Comparison of ENCODE assay signal across 1 cellular context in genomic region chr1:11803924-11804665, GRCh38.
TF ChIP-seq lines count a peak whose summit lies in the region.
"Not testable (repeated sequence)": the region's sequence is repeated elsewhere in the genome, so short reads cannot be mapped to it uniquely, and the experiment has no call there.

No MANE protein-coding gene starts in this region.

TF ChIP-seq in K562, 482 proteins besides CTCF, POLR2A, EP300 and RAD21 (continues in another document):
- TF ChIP-seq POLR2B (IDR thresholded peaks at IDR 0.05; ENCODE audit: low read depth, partially characterized antibody) = peak; percentile 56
- TF ChIP-seq MTA2 (IDR thresholded peaks at IDR 0.05; ENCODE audit: low read depth) = 0 out of 2 replicates have a peak, but pooled peaks have one; percentile 15
- 0 out of 2 replicates have a peak, but pooled peaks have one; percentile 4 for TF ChIP-seq HES1 (IDR thresholded peaks at IDR 0.05; ENCODE audit: low read depth)
- peak in 1 of 2 experiments; percentile 37; a peak in 1 of 4 replicates for TF ChIP-seq FOXK2 (conservative IDR thresholded peaks at IDR 0.05 in 1 of 2, IDR thresholded peaks at IDR 0.05 in 1 of 2; ENCODE audit: low read depth in 2 of 2)
- TF ChIP-seq KDM5B (IDR thresholded peaks at IDR 0.05; ENCODE audit: insufficient replicate concordance, low read depth, low read length) = peak; percentile 36
- TF ChIP-seq ZBTB40 (IDR thresholded peaks at IDR 0.05) = peak; percentile 35
- TF ChIP-seq ZBTB40 (CRISPR knock-in tag; IDR thresholded peaks at IDR 0.05); FOXM1 (CRISPR knock-in tag; IDR thresholded peaks at IDR 0.05; ENCODE audit: low read depth); NR2C1 (IDR thresholded peaks at IDR 0.05): not testable (repeated sequence)
- peak; percentile 78 for TF ChIP-seq ZNF121 (CRISPR knock-in tag; conservative IDR thresholded peaks at IDR 0.05)
- TF ChIP-seq TRIM28 (IDR thresholded peaks at IDR 0.05) = 0 out of 2 replicates have a peak, but pooled peaks have one; percentile 5
- TF ChIP-seq EHMT2 (IDR thresholded peaks at IDR 0.05) = 0 out of 2 replicates have a peak, but pooled peaks have one; percentile 44
- TF ChIP-seq DNMT1 (IDR thresholded peaks at IDR 0.05) = 0 out of 2 replicates have a peak, but pooled peaks have one; percentile 85
- TF ChIP-seq CREB3 (tag; conservative IDR thresholded peaks at IDR 0.05; ENCODE audit: low read depth) = 0 out of 2 replicates have a peak, but pooled peaks have one; percentile 62
- peak; percentile 43; the same call in 1 of the 2 replicates for TF ChIP-seq MIER1 (IDR thresholded peaks at IDR 0.05; ENCODE audit: low read depth)
- 0 out of 2 replicates have a peak, but pooled peaks have one; percentile 10 for TF ChIP-seq FOXM1 (IDR thresholded peaks at IDR 0.05; ENCODE audit: low read depth)
- peak; percentile 66; the same call in 1 of the 2 replicates for TF ChIP-seq HLTF (IDR thresholded peaks at IDR 0.05)
- 0 out of 2 replicates have a peak, but pooled peaks have one; percentile 64 for TF ChIP-seq DMBX1 (CRISPR knock-in tag; IDR thresholded peaks at IDR 0.05; ENCODE audit: borderline replicate concordance)
- TF ChIP-seq ZNF316 (IDR thresholded peaks at IDR 0.05) = peak; percentile 34; the same call in 1 of the 2 replicates
- peak; percentile 58; the same call in 1 of the 2 replicates for TF ChIP-seq GABPB2 (CRISPR knock-in tag; conservative IDR thresholded peaks at IDR 0.05)
- TF ChIP-seq MLLT1 (IDR thresholded peaks at IDR 0.05) = peak; percentile 74 to 90
- TF ChIP-seq AFF4 (CRISPR knock-in tag; IDR thresholded peaks at IDR 0.05) = 0 out of 2 replicates have a peak, but pooled peaks have one; percentile 0
- peak; percentile 55; the same call in 1 of the 2 replicates for TF ChIP-seq NKRF (IDR thresholded peaks at IDR 0.05; ENCODE audit: borderline replicate concordance)
- 0 out of 2 replicates have a peak, but pooled peaks have one; percentile 10 for TF ChIP-seq NR2C1 (tag; IDR thresholded peaks at IDR 0.05)
- 0 out of 2 replicates have a peak, but pooled peaks have one; percentile 32 for TF ChIP-seq NFRKB (IDR thresholded peaks at IDR 0.05; ENCODE audit: low read depth)
- TF ChIP-seq ASH1L (IDR thresholded peaks at IDR 0.05; ENCODE audit: borderline replicate concordance, low read depth, partially characterized antibody) = peak; percentile 56
- 0 out of 4 replicates have a peak, but pooled peaks of 1 of the 2 experiments have one; percentile 8 for TF ChIP-seq ARNT (IDR thresholded peaks at IDR 0.05)
